In genomic region chr3:43309372-43310305, GRCh38 we compare ENCODE assay signal across 14 cellular contexts. TPM values are rescaled to one million over a fixed set of nuclear protein-coding genes. Genes with fewer than 3 reads are reported as not detected.
DNase-seq lines count a peak whose midpoint lies in the region; ATAC-seq and TF ChIP-seq lines count a peak whose summit lies in the region.
"Had no signal": no experiment of that assay in that cellular context is flagged by ENCODE, and none has a peak within 500 bp of the region (broad histone marks: within the 10 kb centered on the region; RNA-seq: fewer than 3 reads in every experiment).

No MANE protein-coding gene starts in this region.

- peaks cover 30% of the 10 kb centered on the region for H3K36me3 Mint-ChIP-seq in natural killer cell
- peaks cover 44% of the 10 kb centered on the region for H3K36me3 Mint-ChIP-seq in natural killer cell treated with Interleukin-12 subunit alpha and Interleukin-12 subunit beta and Interleukin-15 and Interleukin-18, amount 100 ng/mL, for 72 hours
- H3K36me3 Mint-ChIP-seq in T-helper 17 cell (ENCODE audit: low read depth): peaks cover 12% of the 10 kb centered on the region
- peaks cover 57% of the 10 kb centered on the region for H3K36me3 Mint-ChIP-seq in central memory CD8-positive, alpha-beta T cell (ENCODE audit: insufficient read depth)
- peaks cover 21% of the 10 kb centered on the region for H3K36me3 Mint-ChIP-seq in progenitor cell of endocrine pancreas (ENCODE audit: insufficient read depth)

- ATAC-seq in natural killer cell: peak in 1 of 3 donors; percentile 44
- ATAC-seq in natural killer cell treated with Interleukin-12 subunit alpha and Interleukin-12 subunit beta and Interleukin-15 and Interleukin-18, amount 100 ng/mL, for 72 hours: no peak
- ATAC-seq in T-helper 17 cell: no peak
- no peak for ATAC-seq in central memory CD8-positive, alpha-beta T cell (replicated peaks; ENCODE audit: extremely low read depth, poor library complexity, severe bottlenecking)

- DNase-seq in natural killer cell (no peak), T-helper 17 cell (no peak), progenitor cell of endocrine pancreas (ENCODE audit: low spot score, unreplicated experiment) (no peak), SKM-1 (lab: John Stamatoyannopoulos, UW; ENCODE audit: unreplicated experiment) (no peak), SIG-M5 treated with dmso at 0.1 percent for 504 hours (lab: John Stamatoyannopoulos, UW; ENCODE audit: unreplicated experiment) (no peak)
- DNase-seq in natural killer cell treated with Interleukin-12 subunit alpha and Interleukin-12 subunit beta and Interleukin-15 and Interleukin-18, amount 100 ng/mL, for 72 hours (ENCODE audit: low spot score): no peak
- DNase-seq in central memory CD8-positive, alpha-beta T cell (ENCODE audit: low spot score in 2 of 2): no peak
- DNase-seq: H9, Karpas-422, MM.1S, NCI-H1105, NCI-H1694, NCI-H510A treated with DMSO at 0.1 percent for 48 hours, NCI-H82 had no signal

- no peaks in the 10 kb centered on the region for H3K9me3 ChIP-seq in T-helper 17 cell (ENCODE audit: control insufficient read depth, low read length, poor library complexity, severe bottlenecking)

- H3K9me3 Mint-ChIP-seq in natural killer cell (no peaks in the 10 kb centered on the region), progenitor cell of endocrine pancreas (ENCODE audit: low read depth) (peaks cover 4% of the 10 kb centered on the region)
- no peaks in the 10 kb centered on the region for H3K9me3 Mint-ChIP-seq in natural killer cell treated with Interleukin-12 subunit alpha and Interleukin-12 subunit beta and Interleukin-15 and Interleukin-18, amount 100 ng/mL, for 72 hours
- no peaks in the 10 kb centered on the region for H3K9me3 Mint-ChIP-seq in central memory CD8-positive, alpha-beta T cell
- H3K9me3 Mint-ChIP-seq: H9 had no signal

- intact Hi-C loops in natural killer cell (cut with micrococcal nuclease): no loop called here

- TF ChIP-seq CTCF in natural killer cell (IDR thresholded peaks at IDR 0.05): no peak
- no peak for TF ChIP-seq CTCF in progenitor cell of endocrine pancreas (IDR thresholded peaks at IDR 0.05; ENCODE audit: unreplicated experiment)

- H3K27me3 Mint-ChIP-seq in natural killer cell (ENCODE audit: low read depth in 2 of 2) (no peaks in the 10 kb centered on the region), T-helper 17 cell (no peaks in the 10 kb centered on the region), progenitor cell of endocrine pancreas (no peaks in the 10 kb centered on the region)
- no peaks in the 10 kb centered on the region for H3K27me3 Mint-ChIP-seq in natural killer cell treated with Interleukin-12 subunit alpha and Interleukin-12 subunit beta and Interleukin-15 and Interleukin-18, amount 100 ng/mL, for 72 hours
- H3K27me3 Mint-ChIP-seq in central memory CD8-positive, alpha-beta T cell: no peaks in the 10 kb centered on the region

- H3K4me1 Mint-ChIP-seq in natural killer cell (peaks cover 66 to 75% of the 10 kb centered on the region in 2 donors), T-helper 17 cell (peaks cover 43% of the 10 kb centered on the region), progenitor cell of endocrine pancreas (ENCODE audit: low read depth) (peaks cover 1% of the 10 kb centered on the region)
- H3K4me1 Mint-ChIP-seq in natural killer cell treated with Interleukin-12 subunit alpha and Interleukin-12 subunit beta and Interleukin-15 and Interleukin-18, amount 100 ng/mL, for 72 hours (ENCODE audit: low read depth in 2 of 2): peaks cover 47 to 55% of the 10 kb centered on the region in 2 donors
- H3K4me1 Mint-ChIP-seq in central memory CD8-positive, alpha-beta T cell: peaks cover 54% of the 10 kb centered on the region
- H3K4me1 Mint-ChIP-seq: H9 had no signal

- H3K27ac Mint-ChIP-seq in natural killer cell: peak overlapping the region; percentile 72 to 82
- peak overlapping the region in 1 of 2 donors; percentile 6 for H3K27ac Mint-ChIP-seq in natural killer cell treated with Interleukin-12 subunit alpha and Interleukin-12 subunit beta and Interleukin-15 and Interleukin-18, amount 100 ng/mL, for 72 hours
- peak overlapping the region; percentile 62 for H3K27ac Mint-ChIP-seq in T-helper 17 cell
- peak overlapping the region; percentile 6 for H3K27ac Mint-ChIP-seq in central memory CD8-positive, alpha-beta T cell (ENCODE audit: low read depth)
- H3K27ac Mint-ChIP-seq in progenitor cell of endocrine pancreas: no peak overlapping the region
- H3K27ac Mint-ChIP-seq: H9 had no signal

- peak overlapping the region; percentile 13 for H3K4me3 Mint-ChIP-seq in natural killer cell
- no peak overlapping the region for H3K4me3 Mint-ChIP-seq in natural killer cell treated with Interleukin-12 subunit alpha and Interleukin-12 subunit beta and Interleukin-15 and Interleukin-18, amount 100 ng/mL, for 72 hours
- H3K4me3 Mint-ChIP-seq in T-helper 17 cell: no peak overlapping the region
- H3K4me3 Mint-ChIP-seq in central memory CD8-positive, alpha-beta T cell: no peak overlapping the region
- H3K4me3 Mint-ChIP-seq in progenitor cell of endocrine pancreas (ENCODE audit: low read depth): no peak overlapping the region
- H3K4me3 Mint-ChIP-seq: H9 had no signal

RNA-seq across cellular contexts. Expression of gene SNRK, which starts 23.3 kb away (rescaled TPM):
- total RNA-seq in natural killer cell (100 to 1,000 TPM; 177 to 209 (median 186) TPM), T-helper 17 cell (100 to 1,000 TPM; 127 to 159 TPM), progenitor cell of endocrine pancreas (22.9 and 23.6 TPM in 2 replicates)
- total RNA-seq in natural killer cell treated with Interleukin-12 subunit alpha and Interleukin-12 subunit beta and Interleukin-15 and Interleukin-18, amount 100 ng/mL, for 72 hours: 10 to 100 TPM; 41.9 to 45.4 TPM
